10 cellular contexts compared by ENCODE assay signal in the genomic region with DNA sequence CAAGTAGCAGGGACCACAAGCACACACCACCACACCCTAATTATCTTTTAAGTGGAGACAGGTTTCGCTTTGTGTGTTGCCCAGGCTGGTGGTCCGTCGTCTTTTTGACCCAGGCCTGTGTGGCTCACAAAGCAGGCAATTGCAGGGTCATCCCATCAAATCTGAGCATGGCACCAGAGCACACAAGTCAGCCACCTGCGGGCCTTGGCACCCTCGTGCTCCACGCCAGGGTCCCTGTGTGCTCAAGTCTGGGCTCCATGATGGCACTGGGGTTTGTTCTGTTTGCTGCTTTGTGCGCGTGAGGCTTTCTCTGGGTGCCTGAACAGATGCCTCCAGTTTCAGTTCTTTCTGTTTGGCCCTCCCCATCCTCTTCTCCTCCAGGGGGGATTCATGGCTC. TPM values are rescaled to one million over a fixed set of nuclear protein-coding genes. Genes with fewer than 3 reads are reported as not detected.
A peak's percentile ranks its signal among the peaks of the same experiment; 100 is the strongest.
DNase-seq lines count a peak whose midpoint lies in the region; ATAC-seq and TF ChIP-seq lines count a peak whose summit lies in the region.
"Had no signal": no experiment of that assay in that cellular context is flagged by ENCODE, and none has a peak within 500 bp of the region (broad histone marks: within the 10 kb centered on the region; RNA-seq: fewer than 3 reads in every experiment).

No MANE protein-coding gene starts in this region.

- CTCF ChIA-PET in activated CD4-positive, alpha-beta memory T cell treated with anti-CD3 and anti-CD28 coated beads for 36 hours (lab: Charles Lee), result no interaction called here

- POLR2A ChIA-PET in activated CD4-positive, alpha-beta memory T cell treated with anti-CD3 and anti-CD28 coated beads for 36 hours (lab: Charles Lee), result interaction anchor here (1.1 to 1.5 kb wide), 2 partner anchors 124 to 142 kb away, joined by 3 to 4 read pairs; a partner anchor contains a TSS

- H3K27ac ChIP-seq in esophagus muscularis mucosa (replicated peaks in 1 of 4) (peak overlapping the region in 3 of 4 donors; percentile 97 to 99 (median 98)), WERI-Rb-1 (no peak overlapping the region)

- no peak for DNase-seq in activated T-cell treated with anti-CD3 and anti-CD28 coated beads, Interleukin-2, amount 50 U/mL, for 24 hours
- no peak for DNase-seq in activated T-cell treated with anti-CD3 and anti-CD28 coated beads, Interleukin-2, amount 50 U/mL, for 1 hour
- DNase-seq in activated CD4-positive, alpha-beta memory T cell treated with anti-CD3 and anti-CD28 coated beads for 36 hours, result no peak
- DNase-seq in esophagus muscularis mucosa (ENCODE audit: extremely low spot score), result no peak
- no peak for DNase-seq in stimulated activated naive B cell treated with anti-CD40 and anti-IgM and Interleukin-4, amounts not matched to agents 10 μg/mL and 1 μg/mL and 100 μg/mL, for 72 hours
- DNase-seq in foreskin melanocyte, result no peak
- no peak for DNase-seq in NCI-H2029 treated with DMSO at 0.1 percent for 48 hours (lab: John Stamatoyannopoulos, UW)
- no peak for DNase-seq in WERI-Rb-1
- DNase-seq: NCI-H1048, uterus had no signal

- no peak for TF ChIP-seq EP300 in esophagus muscularis mucosa (IDR thresholded peaks at IDR 0.05)

- no peak for TF ChIP-seq POLR2A in esophagus muscularis mucosa (IDR thresholded peaks at IDR 0.05; ENCODE audit: low read depth)

- H3K4me3 Mint-ChIP-seq in activated T-cell treated with anti-CD3 and anti-CD28 coated beads, Interleukin-2, amount 50 U/mL, for 24 hours, result peak overlapping the region; percentile 93
- peak overlapping the region; percentile 89 for H3K4me3 Mint-ChIP-seq in activated CD4-positive, alpha-beta memory T cell treated with anti-CD3 and anti-CD28 coated beads for 36 hours
- peak overlapping the region; percentile 94 to 96 for H3K4me3 Mint-ChIP-seq in stimulated activated naive B cell treated with anti-CD40 and anti-IgM and Interleukin-4, amounts not matched to agents 10 μg/mL and 1 μg/mL and 100 μg/mL, for 72 hours

- H3K27ac Mint-ChIP-seq in activated T-cell treated with anti-CD3 and anti-CD28 coated beads, Interleukin-2, amount 50 U/mL, for 24 hours, result peak overlapping the region; percentile 100
- H3K27ac Mint-ChIP-seq in activated CD4-positive, alpha-beta memory T cell treated with anti-CD3 and anti-CD28 coated beads for 36 hours, result peak overlapping the region; percentile 99
- peak overlapping the region; percentile 97 for H3K27ac Mint-ChIP-seq in stimulated activated naive B cell treated with anti-CD40 and anti-IgM and Interleukin-4, amounts not matched to agents 10 μg/mL and 1 μg/mL and 100 μg/mL, for 72 hours

- intact Hi-C loops in activated CD4-positive, alpha-beta memory T cell treated with anti-CD3 and anti-CD28 coated beads for 36 hours (cut with micrococcal nuclease), result loop anchor here (1.0 to 5.0 kb wide), 3 partner anchors 64 to 133 kb away; a partner anchor contains a TSS
- intact Hi-C loops in esophagus muscularis mucosa (cut with DNase I), result loop anchor here (10.0 kb wide), 2 partner anchors 100 to 130 kb away; a partner anchor contains a TSS

- no peaks in the 10 kb centered on the region for H3K9me3 ChIP-seq in esophagus muscularis mucosa
- no peaks in the 10 kb centered on the region for H3K9me3 ChIP-seq in WERI-Rb-1 (ENCODE audit: severe bottlenecking)
- H3K9me3 ChIP-seq: uterus had no signal

- no peaks in the 10 kb centered on the region for H3K27me3 Mint-ChIP-seq in activated T-cell treated with anti-CD3 and anti-CD28 coated beads, Interleukin-2, amount 50 U/mL, for 24 hours
- H3K27me3 Mint-ChIP-seq in activated CD4-positive, alpha-beta memory T cell treated with anti-CD3 and anti-CD28 coated beads for 36 hours, result no peaks in the 10 kb centered on the region
- no peaks in the 10 kb centered on the region for H3K27me3 Mint-ChIP-seq in stimulated activated naive B cell treated with anti-CD40 and anti-IgM and Interleukin-4, amounts not matched to agents 10 μg/mL and 1 μg/mL and 100 μg/mL, for 72 hours

- H3K4me1 ChIP-seq in esophagus muscularis mucosa, result peaks cover 37 to 53% (median 49%) of the 10 kb centered on the region in 4 donors

- WGBS in esophagus muscularis mucosa, result 86% methylated on average over 8 of the region's 8 CpGs

- H3K4me3 ChIP-seq in esophagus muscularis mucosa (no peak overlapping the region), WERI-Rb-1 (ENCODE audit: low read depth, low read length) (no peak overlapping the region)
- H3K4me3 ChIP-seq: uterus had no signal

- H3K9me3 Mint-ChIP-seq in activated T-cell treated with anti-CD3 and anti-CD28 coated beads, Interleukin-2, amount 50 U/mL, for 24 hours, result no peaks in the 10 kb centered on the region
- H3K9me3 Mint-ChIP-seq in activated CD4-positive, alpha-beta memory T cell treated with anti-CD3 and anti-CD28 coated beads for 36 hours, result no peaks in the 10 kb centered on the region
- H3K9me3 Mint-ChIP-seq in stimulated activated naive B cell treated with anti-CD40 and anti-IgM and Interleukin-4, amounts not matched to agents 10 μg/mL and 1 μg/mL and 100 μg/mL, for 72 hours, result no peaks in the 10 kb centered on the region

- H3K36me3 Mint-ChIP-seq in activated T-cell treated with anti-CD3 and anti-CD28 coated beads, Interleukin-2, amount 50 U/mL, for 24 hours (ENCODE audit: low read depth), result peaks cover 58% of the 10 kb centered on the region
- peaks cover 3% of the 10 kb centered on the region for H3K36me3 Mint-ChIP-seq in activated CD4-positive, alpha-beta memory T cell treated with anti-CD3 and anti-CD28 coated beads for 36 hours
- peaks cover 17 to 22% of the 10 kb centered on the region in 2 donors for H3K36me3 Mint-ChIP-seq in stimulated activated naive B cell treated with anti-CD40 and anti-IgM and Interleukin-4, amounts not matched to agents 10 μg/mL and 1 μg/mL and 100 μg/mL, for 72 hours

- no peak for ATAC-seq in stimulated activated naive B cell treated with anti-CD40 and anti-IgM and Interleukin-4, amounts not matched to agents 10 μg/mL and 1 μg/mL and 100 μg/mL, for 72 hours (replicated peaks)

- peaks cover 46% of the 10 kb centered on the region for H3K4me1 Mint-ChIP-seq in activated T-cell treated with anti-CD3 and anti-CD28 coated beads, Interleukin-2, amount 50 U/mL, for 24 hours (ENCODE audit: low read depth)
- peaks cover 35% of the 10 kb centered on the region for H3K4me1 Mint-ChIP-seq in activated CD4-positive, alpha-beta memory T cell treated with anti-CD3 and anti-CD28 coated beads for 36 hours (ENCODE audit: low read depth)
- peaks cover 33 to 59% of the 10 kb centered on the region in 2 donors for H3K4me1 Mint-ChIP-seq in stimulated activated naive B cell treated with anti-CD40 and anti-IgM and Interleukin-4, amounts not matched to agents 10 μg/mL and 1 μg/mL and 100 μg/mL, for 72 hours

- H3K27me3 ChIP-seq in esophagus muscularis mucosa (no peaks in the 10 kb centered on the region), WERI-Rb-1 (ENCODE audit: insufficient read depth, low read depth, severe bottlenecking) (no peaks in the 10 kb centered on the region)
- H3K27me3 ChIP-seq: uterus had no signal

- TF ChIP-seq CTCF in esophagus muscularis mucosa (IDR thresholded peaks at IDR 0.05) (no peak), WERI-Rb-1 (IDR thresholded peaks at IDR 0.05; ENCODE audit: low read depth, low read length) (no peak)

- H3K36me3 ChIP-seq in esophagus muscularis mucosa (peaks cover 9 to 18% (median 16%) of the 10 kb centered on the region in 4 donors), WERI-Rb-1 (peaks cover 25% of the 10 kb centered on the region)
- H3K36me3 ChIP-seq: uterus had no signal

RNA-seq across cellular contexts. Expression of a gene that starts 2.4 kb away (rescaled TPM):
- 10 to 100 TPM; 69.7 to 76.2 TPM for total RNA-seq in activated CD4-positive, alpha-beta memory T cell treated with anti-CD3 and anti-CD28 coated beads for 36 hours
- 10 to 100 TPM; 24.9 to 44.7 (median 43.3) TPM for total RNA-seq in esophagus muscularis mucosa

RNA-seq across cellular contexts. Expression of a gene that starts 35.1 kb away (rescaled TPM):
- not detected for total RNA-seq in activated CD4-positive, alpha-beta memory T cell treated with anti-CD3 and anti-CD28 coated beads for 36 hours
- total RNA-seq in esophagus muscularis mucosa, result not detected
- total RNA-seq: uterus had no signal

RNA-seq across cellular contexts. Expression of a gene that starts 41.7 kb away (rescaled TPM):
- total RNA-seq in activated CD4-positive, alpha-beta memory T cell treated with anti-CD3 and anti-CD28 coated beads for 36 hours, result under 1 TPM; 0.31 to 0.45 TPM
- total RNA-seq in esophagus muscularis mucosa, result 1 to 10 TPM; 1.2 to 2.6 (median 1.9) TPM

RNA-seq across cellular contexts. Expression of a gene that starts 44.6 kb away (rescaled TPM):
- total RNA-seq in activated CD4-positive, alpha-beta memory T cell treated with anti-CD3 and anti-CD28 coated beads for 36 hours, result 10 to 100 TPM; 24.2 to 26.2 TPM
- total RNA-seq in esophagus muscularis mucosa, result 10 to 100 TPM; 36.1 to 46.4 (median 40.7) TPM
